Comparison of ENCODE assay signal across 38 cellular contexts in the genomic region with DNA sequence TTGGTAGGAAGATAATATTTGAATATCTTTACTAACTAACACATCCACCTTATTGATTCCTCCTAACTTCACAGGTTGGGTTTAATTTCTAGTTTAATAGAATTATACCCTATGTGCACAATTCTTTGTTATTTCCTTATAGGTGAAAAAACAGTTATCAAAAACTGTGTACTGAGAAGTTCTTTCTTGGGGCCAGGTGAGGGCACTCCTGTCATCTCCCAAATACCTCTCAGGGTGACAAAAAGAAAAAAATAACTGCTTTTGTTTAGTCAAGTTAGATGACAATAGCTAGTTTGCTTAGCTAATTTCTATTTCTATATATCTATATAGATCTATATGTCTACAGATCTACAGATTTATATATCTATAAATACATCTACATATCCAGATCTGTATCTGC. TPM values are rescaled to one million over a fixed set of nuclear protein-coding genes. Genes with fewer than 3 reads are reported as not detected.
A peak's percentile ranks its signal among the peaks of the same experiment; 100 is the strongest.
DNase-seq lines count a peak whose midpoint lies in the region; ATAC-seq, FAIRE-seq and TF ChIP-seq lines count a peak whose summit lies in the region.
"Had no signal": no experiment of that assay in that cellular context is flagged by ENCODE, and none has a peak within 500 bp of the region (broad histone marks: within the 10 kb centered on the region; RNA-seq: fewer than 3 reads in every experiment).

No MANE protein-coding gene starts in this region.

- no peak overlapping the region for H3K56ac ChIP-seq in H1 (replicated peaks; ENCODE audit: insufficient read length, low read depth, low read length)

- no peak for FAIRE-seq in H1 (lab: Jason Lieb, UNC)
- FAIRE-seq: bronchial epithelial cell, colon, GM12892 had no signal

- POLR2A ChIA-PET in SK-N-SH (lab: Yijun Ruan, JAX), result no interaction called here
- POLR2A ChIA-PET in H1 (lab: Charles Lee; ENCODE audit: partially characterized antibody), result no interaction called here
- POLR2A ChIA-PET in activated CD4-positive, alpha-beta T cell treated with anti-CD3 and anti-CD28 coated beads, Interleukin-2, amount 10 ng/mL, durations not matched to agents 7 days and 5 days (lab: Charles Lee), result no interaction called here

- ATAC-seq in SK-N-SH treated with all-trans-retinoic acid at 6 μM for 48 hours, result no peak
- ATAC-seq in GM21423 (IDR thresholded peaks at IDR 0.05; ENCODE audit: unreplicated experiment), result no peak
- ATAC-seq in HG03469 (IDR thresholded peaks at IDR 0.05; ENCODE audit: unreplicated experiment), result no peak
- ATAC-seq: left lobe of liver; right cardiac atrium; stimulated activated naive CD8-positive, alpha-beta T cell treated with anti-CD3 and anti-CD28 coated beads, Interleukin-15, Interleukin-2, amounts not matched to agents 100 U/mL and 50 U/mL, for 24 hours had no signal

- H2BK5ac ChIP-seq in H1 (ENCODE audit: low read depth, low read length), result no peak overlapping the region

- H3K23ac ChIP-seq in H1 (ENCODE audit: insufficient read length), result no peak overlapping the region

- H3K9ac ChIP-seq in SK-N-SH (no peak overlapping the region), H1 (replicated peaks in 1 of 4; ENCODE audit: extremely low read depth in 1 of 4, low read depth in 3 of 4, low read length in 3 of 4) (no peak overlapping the region)

- TF ChIP-seq RAD21 in SK-N-SH (IDR thresholded peaks at IDR 0.05; ENCODE audit: low read length) (no peak), H1 (IDR thresholded peaks at IDR 0.05 in 1 of 2, conservative IDR thresholded peaks at IDR 0.05 in 1 of 2; ENCODE audit: low read depth in 2 of 2, low read length in 2 of 2) (peak; percentile 63 to 66)

- H2BK120ac ChIP-seq in H1 (replicated peaks; ENCODE audit: low read depth, low read length), result no peak overlapping the region

- no peak overlapping the region for H4K8ac ChIP-seq in H1 (ENCODE audit: extremely low read depth, insufficient read depth, low read length)

- H3K18ac ChIP-seq in H1 (ENCODE audit: extremely low read depth, low read length), result no peak overlapping the region

- H3K27ac ChIP-seq in SK-N-SH (ENCODE audit: low read depth in 2 of 2, low read length in 1 of 2), result no peak overlapping the region
- H3K27ac ChIP-seq in H1 (ENCODE audit: low read depth, low read length), result no peak overlapping the region
- H3K27ac ChIP-seq: epithelial cell of prostate, SJSA1 had no signal

- H3K36me3 ChIP-seq in SK-N-SH (replicated peaks in 1 of 2; ENCODE audit: control insufficient read depth in 1 of 2, insufficient read depth in 2 of 2, low read length in 1 of 2) (no peaks in the 10 kb centered on the region), H1 (ENCODE audit: control insufficient read depth in 2 of 4, insufficient read depth in 4 of 4, low read length in 3 of 4) (no peaks in the 10 kb centered on the region)
- H3K36me3 ChIP-seq: SJSA1 had no signal

- no peak for TF ChIP-seq POLR2A in H1 (IDR thresholded peaks at IDR 0.05; ENCODE audit: control extremely low read depth in 1 of 2, low read depth in 2 of 2, low read length in 2 of 2)

- no peaks in the 10 kb centered on the region for H3K9me2 ChIP-seq in SK-N-SH

- H4K91ac ChIP-seq in H1 (replicated peaks; ENCODE audit: insufficient read length, low read length), result no peak overlapping the region

- no peaks in the 10 kb centered on the region for H3K36me3 Mint-ChIP-seq in activated CD4-positive, alpha-beta T cell treated with anti-CD3 and anti-CD28 coated beads, Interleukin-2, amount 10 ng/mL, durations not matched to agents 7 days and 5 days (ENCODE audit: low read depth)
- H3K36me3 Mint-ChIP-seq: activated naive CD8-positive, alpha-beta T cell treated with anti-CD3 and anti-CD28 coated beads for 36 hours; immature natural killer cell had no signal

- no peak overlapping the region for H3K4ac ChIP-seq in H1 (replicated peaks; ENCODE audit: insufficient read length, low read depth, low read length)

- H3K79me2 ChIP-seq in SK-N-SH (ENCODE audit: insufficient read depth) (no peaks in the 10 kb centered on the region), H1 (ENCODE audit: control insufficient read depth in 1 of 2, insufficient read depth in 2 of 2, low read length in 2 of 2) (no peaks in the 10 kb centered on the region)

- no peak overlapping the region for H2BK15ac ChIP-seq in H1 (ENCODE audit: low read length)

- H4K20me1 ChIP-seq in SK-N-SH (ENCODE audit: insufficient read depth) (no peaks in the 10 kb centered on the region; the same call in 1 of the 2 replicates), H1 (replicated peaks in 1 of 2; ENCODE audit: control insufficient read depth in 1 of 2, insufficient read depth in 2 of 2, low read length in 2 of 2) (no peaks in the 10 kb centered on the region)

- TF ChIP-seq CTCF in SK-N-SH (IDR thresholded peaks at IDR 0.05) (0 out of 2 replicates have a peak, but pooled peaks have one; percentile 12), LNCaP clone FGC (IDR thresholded peaks at IDR 0.05; ENCODE audit: control insufficient read depth, extremely low read depth, insufficient read depth) (peak; percentile 35), H1 (IDR thresholded peaks at IDR 0.05; ENCODE audit: control extremely low read depth in 1 of 3, insufficient read depth in 1 of 3, low read depth in 1 of 3, low read length in 3 of 3) (peak in 2 of 3 experiments; percentile 15 to 20; a peak in 2 of 4 replicates)

- H3K9me3 Mint-ChIP-seq in activated CD4-positive, alpha-beta T cell treated with anti-CD3 and anti-CD28 coated beads, Interleukin-2, amount 10 ng/mL, durations not matched to agents 7 days and 5 days, result no peaks in the 10 kb centered on the region
- H3K9me3 Mint-ChIP-seq: activated B cell treated with CpG ODN at 0.5 μM for 24 hours; activated naive CD8-positive, alpha-beta T cell treated with anti-CD3 and anti-CD28 coated beads for 36 hours; activated T-cell treated with anti-CD3 and anti-CD28 coated beads, Interleukin-2, amount 50 U/mL, for 24 hours; immature natural killer cell; neural crest cell had no signal

- H3K4me2 ChIP-seq in SK-N-SH (no peak overlapping the region), H1 (ENCODE audit: insufficient read depth in 1 of 2, low read depth in 2 of 2, low read length in 2 of 2) (no peak overlapping the region)

- H2BK20ac ChIP-seq in H1 (ENCODE audit: low read length), result no peak overlapping the region

- DNase-seq in SK-N-SH (no peak), LNCaP clone FGC (ENCODE audit: low read depth) (no peak), H1 (ENCODE audit: low read depth in 1 of 2, low spot score in 2 of 2) (no peak), NCI-H524 treated with DMSO at 0.1 percent for 48 hours (lab: John Stamatoyannopoulos, UW) (no peak)
- DNase-seq in activated CD4-positive, alpha-beta T cell treated with anti-CD3 and anti-CD28 coated beads, Interleukin-2, amount 10 ng/mL, durations not matched to agents 7 days and 5 days, result no peak
- DNase-seq: activated B cell treated with CpG ODN at 0.5 μM for 24 hours; activated CD4-positive, alpha-beta T cell treated with anti-CD3 and anti-CD28 coated beads, Interleukin-2, amount 50 U/mL, for 1 hour; activated gamma-delta T cell; activated naive CD8-positive, alpha-beta T cell treated with anti-CD3 and anti-CD28 coated beads for 36 hours; activated T-cell treated with anti-CD3 and anti-CD28 coated beads, Interleukin-2, amount 50 U/mL, for 24 hours; anterior cingulate cortex; DMS53; effector CD4-positive, alpha-beta T cell; HCEC 1CT; immature natural killer cell; mesenchymal stem cell; NCI-H1092; NCI-H1694 treated with DMSO at 0.1 percent for 48 hours; NCI-H526; right cardiac atrium; RPMI8226; stimulated activated CD4-positive, alpha-beta T cell treated with anti-CD3 and anti-CD28 coated beads, Interleukin-1b, Interleukin-23, amount 100 ng/mL, for 48 hours; stimulated activated naive CD8-positive, alpha-beta T cell treated with anti-CD3 and anti-CD28 coated beads, Interleukin-15, Interleukin-2, amounts not matched to agents 100 U/mL and 50 U/mL, for 24 hours had no signal

- no peak overlapping the region for H3K27ac Mint-ChIP-seq in activated CD4-positive, alpha-beta T cell treated with anti-CD3 and anti-CD28 coated beads, Interleukin-2, amount 10 ng/mL, durations not matched to agents 7 days and 5 days
- H3K27ac Mint-ChIP-seq: activated B cell treated with CpG ODN at 0.5 μM for 24 hours; activated naive CD8-positive, alpha-beta T cell treated with anti-CD3 and anti-CD28 coated beads for 36 hours; activated T-cell treated with anti-CD3 and anti-CD28 coated beads, Interleukin-2, amount 50 U/mL, for 24 hours; immature natural killer cell had no signal

- H3K27me3 ChIP-seq in SK-N-SH (ENCODE audit: insufficient read depth), result no peaks in the 10 kb centered on the region
- peaks cover 0 to 1% (median 0%) of the 10 kb centered on the region in 4 experiments; a peak in 1 of 7 replicates for H3K27me3 ChIP-seq in H1 (replicated peaks in 1 of 4; ENCODE audit: control insufficient read depth in 3 of 4, extremely low read depth in 1 of 4, insufficient read depth in 3 of 4, low read length in 3 of 4)
- H3K27me3 ChIP-seq: SJSA1 had no signal

- no peaks in the 10 kb centered on the region; the same call in 1 of the 2 replicates for H3K23me2 ChIP-seq in H1 (ENCODE audit: low read depth, low read length)

- peaks cover 24% of the 10 kb centered on the region for H3F3A ChIP-seq in SK-N-SH (replicated peaks; ENCODE audit: insufficient read depth)

- no peaks in the 10 kb centered on the region for H3K9me3 ChIP-seq in SK-N-SH
- H3K9me3 ChIP-seq in H1 (ENCODE audit: insufficient read depth in 2 of 2, low read depth in 1 of 2, low read length in 1 of 2), result no peaks in the 10 kb centered on the region
- H3K9me3 ChIP-seq: SJSA1 had no signal

- H3K27me3 Mint-ChIP-seq in activated CD4-positive, alpha-beta T cell treated with anti-CD3 and anti-CD28 coated beads, Interleukin-2, amount 10 ng/mL, durations not matched to agents 7 days and 5 days, result peaks cover 19% of the 10 kb centered on the region

- no peaks in the 10 kb centered on the region for H3K4me1 Mint-ChIP-seq in activated CD4-positive, alpha-beta T cell treated with anti-CD3 and anti-CD28 coated beads, Interleukin-2, amount 10 ng/mL, durations not matched to agents 7 days and 5 days
- H3K4me1 Mint-ChIP-seq: activated B cell treated with CpG ODN at 0.5 μM for 24 hours had no signal

- CTCF ChIA-PET in SK-N-SH (lab: Yijun Ruan, JAX), result interaction anchor here (0.8 to 1.5 kb wide), 2 partner anchors 393 to 1147 kb away, joined by 3 to 6 read pairs; no protein-coding TSS in a partner anchor
- CTCF ChIA-PET in H1 (lab: Charles Lee; ENCODE audit: partially characterized antibody), result interaction anchor here (0.6 to 9.4 kb wide), 7 partner anchors 19 to 1148 kb away, joined by 3 to 59 read pairs (median 3); no protein-coding TSS in a partner anchor
- CTCF ChIA-PET in activated CD4-positive, alpha-beta T cell treated with anti-CD3 and anti-CD28 coated beads, Interleukin-2, amount 10 ng/mL, durations not matched to agents 7 days and 5 days (lab: Charles Lee), result no interaction called here

- H3K4me3 Mint-ChIP-seq in activated CD4-positive, alpha-beta T cell treated with anti-CD3 and anti-CD28 coated beads, Interleukin-2, amount 10 ng/mL, durations not matched to agents 7 days and 5 days, result no peak overlapping the region
- H3K4me3 Mint-ChIP-seq: activated B cell treated with CpG ODN at 0.5 μM for 24 hours; activated naive CD8-positive, alpha-beta T cell treated with anti-CD3 and anti-CD28 coated beads for 36 hours; activated T-cell treated with anti-CD3 and anti-CD28 coated beads, Interleukin-2, amount 50 U/mL, for 24 hours; immature natural killer cell; neural crest cell had no signal

- H2AFZ ChIP-seq in SK-N-SH (ENCODE audit: low read depth), result no peak overlapping the region
- no peak overlapping the region for H2AFZ ChIP-seq in H1 (ENCODE audit: low read length)

- H3K79me1 ChIP-seq in H1 (ENCODE audit: low read depth, low read length), result no peaks in the 10 kb centered on the region

- H4K5ac ChIP-seq in H1 (ENCODE audit: insufficient read length, low read depth, low read length), result no peak overlapping the region

- H3K4me1 ChIP-seq in SK-N-SH (ENCODE audit: control insufficient read depth in 1 of 2, insufficient read depth in 2 of 2, low read depth in 1 of 2, low read length in 1 of 2) (peaks cover 0 to 7% of the 10 kb centered on the region in 2 experiments; a peak in 1 of 4 replicates), H1 (replicated peaks in 1 of 4; ENCODE audit: control insufficient read depth in 3 of 4, insufficient read depth in 4 of 4, low read length in 3 of 4) (peaks cover 2 to 9% (median 5%) of the 10 kb centered on the region in 4 experiments; a peak in 3 of 7 replicates)

- no peak overlapping the region for H3K14ac ChIP-seq in H1 (ENCODE audit: insufficient read length)

- no peak overlapping the region for H2BK12ac ChIP-seq in H1 (ENCODE audit: low read depth, low read length)

- no peak overlapping the region for H2AK5ac ChIP-seq in H1 (ENCODE audit: low read depth, low read length)

- TF ChIP-seq EP300 in SK-N-SH (IDR thresholded peaks at IDR 0.05; ENCODE audit: borderline replicate concordance in 1 of 2, low read depth in 1 of 2, low read length in 1 of 2), result no peak
- no peak for TF ChIP-seq EP300 in H1 (IDR thresholded peaks at IDR 0.05; ENCODE audit: borderline replicate concordance in 1 of 2, low read depth in 2 of 2, low read length in 2 of 2)

- H3K4me3 ChIP-seq in SK-N-SH (ENCODE audit: low read depth in 2 of 2, low read length in 1 of 2), result no peak overlapping the region
- no peak overlapping the region for H3K4me3 ChIP-seq in LNCaP clone FGC (ENCODE audit: low read depth, low read length)
- H3K4me3 ChIP-seq in H1 (ENCODE audit: extremely low read depth in 1 of 4, insufficient read depth in 2 of 4, low read depth in 3 of 4, low read length in 4 of 4), result no peak overlapping the region
- H3K4me3 ChIP-seq: SJSA1 had no signal

RNA-seq across cellular contexts. Expression of gene FZD8, which starts 10.1 kb away (rescaled TPM):
- 1.4 TPM in 2 replicates for polyA plus RNA-seq in SK-N-SH (2012; rRNA removed)
- polyA plus RNA-seq in SK-N-SH (2012; cell fraction: cytosol; rRNA removed), result 0.81 and 1.3 TPM in 2 replicates
- polyA plus RNA-seq in SK-N-SH (2012; cell fraction: nucleus; rRNA removed), result 1.4 and 1.7 TPM in 2 replicates
- 7.1 and 8.6 TPM in 2 replicates for total RNA-seq in H1 (2021; fragmentation: NEBNext Ultra II Directional; extraction: Animal tissue kit (Norgen Biotek cat#: 25700))
- polyA plus RNA-seq in H1 (2011; rRNA removed), result 4.8 and 6.9 TPM in 2 replicates
- polyA plus RNA-seq in H1 (2011; cell fraction: cytosol; rRNA removed), result 4.2 TPM
- polyA plus RNA-seq in H1 (2011; cell fraction: nucleus; rRNA removed), result 7.7 TPM
- 6.2 to 7.5 TPM (median 7.1 TPM) in 4 replicates for polyA plus RNA-seq in H1 (2012, experiment 1 of 2)
- polyA plus RNA-seq in H1 (2012, experiment 2 of 2), result 5.9 TPM
- 5.1 TPM for polyA plus RNA-seq in H1 (2013, experiment 1 of 2)
- 4.7 TPM for polyA plus RNA-seq in H1 (2013, experiment 2 of 2)
- 3.8 and 4.1 TPM in 2 replicates for polyA minus RNA-seq in H1 (2011; rRNA and poly(A)+ RNA removed)
- polyA minus RNA-seq in H1 (2011; cell fraction: cytosol; rRNA and poly(A)+ RNA removed), result 12.2 TPM
- polyA minus RNA-seq in H1 (2011; cell fraction: nucleus; rRNA and poly(A)+ RNA removed), result 16.8 TPM
- under 1 TPM; 0.15 to 0.22 TPM for total RNA-seq in activated CD4-positive, alpha-beta T cell treated with anti-CD3 and anti-CD28 coated beads, Interleukin-2, amount 10 ng/mL, durations not matched to agents 7 days and 5 days
- polyA plus RNA-seq: immature natural killer cell had no signal

RNA-seq across cellular contexts. Expression of gene GJD4, which starts 26.9 kb away (rescaled TPM):
- not detected in 2 replicates for polyA plus RNA-seq in SK-N-SH (2012; rRNA removed)
- not detected in 2 replicates for polyA plus RNA-seq in SK-N-SH (2012; cell fraction: cytosol; rRNA removed)
- polyA plus RNA-seq in SK-N-SH (2012; cell fraction: nucleus; rRNA removed), result 0.04 TPM in 1 of 2 replicates, not detected in the other
- not detected in 2 replicates for total RNA-seq in H1 (2021; fragmentation: NEBNext Ultra II Directional; extraction: Animal tissue kit (Norgen Biotek cat#: 25700))
- not detected in 2 replicates for polyA plus RNA-seq in H1 (2011; rRNA removed)
- not detected for polyA plus RNA-seq in H1 (2011; cell fraction: cytosol; rRNA removed)
- polyA plus RNA-seq in H1 (2011; cell fraction: nucleus; rRNA removed), result 0.09 TPM
- not detected in 4 replicates for polyA plus RNA-seq in H1 (2012, experiment 1 of 2)
- not detected for polyA plus RNA-seq in H1 (2012, experiment 2 of 2)
- polyA plus RNA-seq in H1 (2013, experiment 1 of 2), result not detected
- not detected for polyA plus RNA-seq in H1 (2013, experiment 2 of 2)
- polyA minus RNA-seq in H1 (2011; rRNA and poly(A)+ RNA removed), result not detected in 2 replicates
- not detected for polyA minus RNA-seq in H1 (2011; cell fraction: cytosol; rRNA and poly(A)+ RNA removed)
- not detected for polyA minus RNA-seq in H1 (2011; cell fraction: nucleus; rRNA and poly(A)+ RNA removed)
- not detected for total RNA-seq in activated CD4-positive, alpha-beta T cell treated with anti-CD3 and anti-CD28 coated beads, Interleukin-2, amount 10 ng/mL, durations not matched to agents 7 days and 5 days
- total RNA-seq: activated B cell treated with CpG ODN at 0.5 μM for 24 hours; activated naive CD8-positive, alpha-beta T cell treated with anti-CD3 and anti-CD28 coated beads for 36 hours; bronchial epithelial cell; G401; left lobe of liver; neural crest cell; right cardiac atrium; T-helper 1 cell treated with Interleukin-12 subunit alpha and Interleukin-12 subunit beta and Interleukin-4 antibody, amounts not matched to agents 30 ng/mL and 1 ng/mL, for 36 hours; temporal lobe; ureter had no signal
- polyA plus RNA-seq: BJ, immature natural killer cell, right cardiac atrium had no signal

Comparison
In these comparisons a context has a peak if more than half of its experiments do, and no peak if none do; other contexts are left out.
1. Of the 17 proteins assayed by ChIP-seq in both H1 and SK-N-SH: peak only in H1: RAD21; only in SK-N-SH: none; in both: CTCF; in neither: 15.